ENCODE assay signal across 1 cellular context in the genomic region with DNA sequence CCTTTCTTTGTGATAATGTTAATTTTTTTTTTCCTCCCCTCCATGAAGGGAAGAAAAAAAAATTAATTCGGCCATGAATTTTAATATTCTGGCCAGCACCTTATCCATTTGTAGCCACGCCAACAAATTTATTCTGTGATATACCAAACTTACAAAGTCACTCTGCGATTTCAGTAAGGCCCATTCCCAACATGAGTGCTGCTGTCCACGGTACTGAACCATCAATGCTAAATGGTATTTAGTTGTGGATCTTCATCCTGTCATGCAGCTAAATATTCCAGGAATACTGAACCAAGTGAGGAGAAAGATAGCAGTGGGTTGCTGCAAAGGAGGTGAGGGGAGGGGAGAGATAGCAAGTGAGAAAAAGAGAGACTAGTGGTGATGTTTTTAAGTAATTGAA.
TF ChIP-seq lines count a peak whose summit lies in the region.

No MANE protein-coding gene starts in this region.

TF ChIP-seq in liver, 16 proteins besides CTCF, POLR2A, EP300 and RAD21:
- TF ChIP-seq, protein P1, sequence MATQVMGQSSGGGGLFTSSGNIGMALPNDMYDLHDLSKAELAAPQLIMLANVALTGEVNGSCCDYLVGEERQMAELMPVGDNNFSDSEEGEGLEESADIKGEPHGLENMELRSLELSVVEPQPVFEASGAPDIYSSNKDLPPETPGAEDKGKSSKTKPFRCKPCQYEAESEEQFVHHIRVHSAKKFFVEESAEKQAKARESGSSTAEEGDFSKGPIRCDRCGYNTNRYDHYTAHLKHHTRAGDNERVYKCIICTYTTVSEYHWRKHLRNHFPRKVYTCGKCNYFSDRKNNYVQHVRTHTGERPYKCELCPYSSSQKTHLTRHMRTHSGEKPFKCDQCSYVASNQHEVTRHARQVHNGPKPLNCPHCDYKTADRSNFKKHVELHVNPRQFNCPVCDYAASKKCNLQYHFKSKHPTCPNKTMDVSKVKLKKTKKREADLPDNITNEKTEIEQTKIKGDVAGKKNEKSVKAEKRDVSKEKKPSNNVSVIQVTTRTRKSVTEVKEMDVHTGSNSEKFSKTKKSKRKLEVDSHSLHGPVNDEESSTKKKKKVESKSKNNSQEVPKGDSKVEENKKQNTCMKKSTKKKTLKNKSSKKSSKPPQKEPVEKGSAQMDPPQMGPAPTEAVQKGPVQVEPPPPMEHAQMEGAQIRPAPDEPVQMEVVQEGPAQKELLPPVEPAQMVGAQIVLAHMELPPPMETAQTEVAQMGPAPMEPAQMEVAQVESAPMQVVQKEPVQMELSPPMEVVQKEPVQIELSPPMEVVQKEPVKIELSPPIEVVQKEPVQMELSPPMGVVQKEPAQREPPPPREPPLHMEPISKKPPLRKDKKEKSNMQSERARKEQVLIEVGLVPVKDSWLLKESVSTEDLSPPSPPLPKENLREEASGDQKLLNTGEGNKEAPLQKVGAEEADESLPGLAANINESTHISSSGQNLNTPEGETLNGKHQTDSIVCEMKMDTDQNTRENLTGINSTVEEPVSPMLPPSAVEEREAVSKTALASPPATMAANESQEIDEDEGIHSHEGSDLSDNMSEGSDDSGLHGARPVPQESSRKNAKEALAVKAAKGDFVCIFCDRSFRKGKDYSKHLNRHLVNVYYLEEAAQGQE (IDR thresholded peaks at IDR 0.05): peak; percentile 98
- no peak for TF ChIP-seq JUND (IDR thresholded peaks at IDR 0.05)
